ENCODE assay signal across 28 cellular contexts in the genomic region with DNA sequence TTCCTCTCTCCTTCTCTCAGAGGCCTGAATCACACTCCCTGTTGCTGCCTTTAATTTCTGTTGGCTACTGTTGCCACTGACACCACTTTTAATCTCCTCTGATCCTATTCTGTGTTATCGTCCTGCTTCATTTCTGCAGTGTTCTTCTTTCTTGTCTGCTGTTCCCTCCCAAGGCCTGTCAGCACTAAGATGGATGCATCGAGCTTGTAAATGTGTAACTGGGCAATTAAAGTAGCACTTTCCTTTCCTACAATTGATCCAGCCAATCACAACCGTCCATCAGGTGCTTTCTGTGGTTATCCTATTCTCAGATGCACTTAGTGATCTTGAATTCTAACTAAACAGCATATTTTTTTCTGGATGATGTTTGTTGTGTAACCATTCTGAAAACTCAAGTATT.
DNase-seq lines count a peak whose midpoint lies in the region; ATAC-seq, FAIRE-seq and TF ChIP-seq lines count a peak whose summit lies in the region.
"Had no signal": no experiment of that assay in that cellular context is flagged by ENCODE, and none has a peak within 500 bp of the region (broad histone marks: within the 10 kb centered on the region; RNA-seq: fewer than 3 reads in every experiment).

No MANE protein-coding gene starts in this region.

- no peaks in the 10 kb centered on the region for H3K79me1 ChIP-seq in mesendoderm (ENCODE audit: low read length)

- no peak overlapping the region for H2BK5ac ChIP-seq in mesendoderm (ENCODE audit: low read length)

- DNase-seq in G401 (ENCODE audit: low spot score) (peak; percentile 6), M059J (ENCODE audit: low read depth) (peak; percentile 7), bronchial epithelial cell (ENCODE audit: low read depth) (no peak), mucosa of descending colon (no peak), HT-29 (ENCODE audit: low spot score) (no peak), mesendoderm (no peak), DMS53 (lab: John Stamatoyannopoulos, UW) (no peak)
- DNase-seq in activated naive CD4-positive, alpha-beta T cell treated with anti-CD3 and anti-CD28 coated beads, Interleukin-2, amount 50 U/mL, for 72 hours (ENCODE audit: low spot score in 2 of 2) = no peak
- DNase-seq: activated CD4-positive, alpha-beta memory T cell treated with anti-CD3 and anti-CD28 coated beads, Interleukin-2, amount 10 ng/mL, durations not matched to agents 7 days and 5 days; activated CD4-positive, CD25-positive, alpha-beta regulatory T cell; activated effector memory CD4-positive, alpha-beta T cell treated with anti-CD3 and anti-CD28 coated beads, Interleukin-2, amount 50 U/mL, for 16 hours; GOT3; head of caudate nucleus; naive thymus-derived CD8-positive, alpha-beta T cell; NCI-H1048; NCI-H1930; NCI-H748 treated with DMSO at 0.1 percent for 48 hours; right cardiac atrium; stimulated activated CD4-positive, alpha-beta T cell treated with anti-CD3 and anti-CD28 coated beads, Interleukin-12 subunit alpha, Interleukin-12 subunit beta, amount 100 ng/mL, for 4 hours; stimulated activated CD4-positive, alpha-beta T cell treated with anti-CD3 and anti-CD28 coated beads, Interleukin-4, amount 100 ng/mL, for 4 hours; stimulated activated naive CD4-positive, alpha-beta T cell; T-helper 9 cell; testis had no signal

- no peaks in the 10 kb centered on the region for H3K27me3 ChIP-seq in bronchial epithelial cell (ENCODE audit: control insufficient read depth, insufficient read depth, low read length)
- no peaks in the 10 kb centered on the region for H3K27me3 ChIP-seq in mesendoderm (ENCODE audit: insufficient read depth, low read length, poor library complexity)
- H3K27me3 ChIP-seq: testis, vagina had no signal

- peak; percentile 18 for FAIRE-seq in bronchial epithelial cell (lab: Jason Lieb, UNC)

- H4K8ac ChIP-seq in mesendoderm (ENCODE audit: low read depth, low read length) = no peak overlapping the region

- H3K4me2 ChIP-seq in mesendoderm (ENCODE audit: low read length) = no peak overlapping the region

- WGBS in mesendoderm (ENCODE audit: extremely low coverage, insufficient coverage, low lambda C conversion rate) = no CpG with 5 or more reads among the region's 3 CpGs

- peak; percentile 51 for ATAC-seq in mucosa of descending colon
- no peak for ATAC-seq in activated naive CD4-positive, alpha-beta T cell treated with anti-CD3 and anti-CD28 coated beads, Interleukin-2, amount 50 U/mL, for 72 hours
- ATAC-seq: left lobe of liver; naive thymus-derived CD8-positive, alpha-beta T cell; right cardiac atrium; Right ventricle myocardium inferior had no signal

- H3K27ac ChIP-seq in mesendoderm (ENCODE audit: low read depth, low read length) = no peak overlapping the region
- H3K27ac ChIP-seq: C4-2B, testis, vagina had no signal

- H3K36me3 ChIP-seq in bronchial epithelial cell (ENCODE audit: control insufficient read depth, insufficient read depth, low read length) (no peaks in the 10 kb centered on the region), mucosa of descending colon (ENCODE audit: low read depth) (no peaks in the 10 kb centered on the region), mesendoderm (ENCODE audit: control insufficient read depth, insufficient read depth, low read length) (no peaks in the 10 kb centered on the region)
- H3K36me3 ChIP-seq: vagina had no signal

- H3K23ac ChIP-seq in mesendoderm (ENCODE audit: low read length) = no peak overlapping the region

- intact Hi-C loops in mucosa of descending colon (cut with DNase I, micrococcal nuclease) = no loop called here

- H3K9me3 ChIP-seq in mucosa of descending colon = no peaks in the 10 kb centered on the region
- H3K9me3 ChIP-seq: testis, vagina had no signal

- H2BK15ac ChIP-seq in mesendoderm (replicated peaks; ENCODE audit: low read depth) = no peak overlapping the region

- no peak overlapping the region for H2AK5ac ChIP-seq in mesendoderm (ENCODE audit: low read length)

- no peaks in the 10 kb centered on the region for H3K9me3 Mint-ChIP-seq in activated naive CD4-positive, alpha-beta T cell treated with anti-CD3 and anti-CD28 coated beads, Interleukin-2, amount 50 U/mL, for 72 hours
- H3K9me3 Mint-ChIP-seq: activated CD4-positive, alpha-beta memory T cell treated with anti-CD3 and anti-CD28 coated beads, Interleukin-2, amount 10 ng/mL, durations not matched to agents 7 days and 5 days; naive thymus-derived CD8-positive, alpha-beta T cell had no signal

- no peak for TF ChIP-seq CTCF in bronchial epithelial cell (IDR thresholded peaks at IDR 0.05; ENCODE audit: insufficient read depth, low read length, severe bottlenecking)
- no peak for TF ChIP-seq CTCF in mucosa of descending colon (IDR thresholded peaks at IDR 0.05)

- no peak overlapping the region for H2BK120ac ChIP-seq in mesendoderm (ENCODE audit: low read depth, low read length)

- no peak overlapping the region for H3K9ac ChIP-seq in mesendoderm (ENCODE audit: low read length)

- H3K4me3 ChIP-seq in bronchial epithelial cell (ENCODE audit: low read depth, low read length) (no peak overlapping the region), mucosa of descending colon (no peak overlapping the region), mesendoderm (ENCODE audit: low read length) (no peak overlapping the region)
- H3K4me3 ChIP-seq: testis, vagina had no signal

- H3K18ac ChIP-seq in mesendoderm (ENCODE audit: low read length) = no peak overlapping the region

- H4K5ac ChIP-seq in mesendoderm (ENCODE audit: low read length) = no peak overlapping the region

- no peak overlapping the region for H3K27ac Mint-ChIP-seq in activated naive CD4-positive, alpha-beta T cell treated with anti-CD3 and anti-CD28 coated beads, Interleukin-2, amount 50 U/mL, for 72 hours
- H3K27ac Mint-ChIP-seq: activated CD4-positive, alpha-beta memory T cell treated with anti-CD3 and anti-CD28 coated beads, Interleukin-2, amount 10 ng/mL, durations not matched to agents 7 days and 5 days; mesothelial cell of epicardium; naive thymus-derived CD8-positive, alpha-beta T cell had no signal

- H3K79me2 ChIP-seq in mesendoderm (ENCODE audit: control insufficient read depth, insufficient read depth, low read length) = no peaks in the 10 kb centered on the region

- H3K4ac ChIP-seq in mesendoderm (ENCODE audit: low read depth, low read length) = no peak overlapping the region

- H3K4me1 ChIP-seq in mucosa of descending colon (ENCODE audit: low read depth) = no peaks in the 10 kb centered on the region
- H3K4me1 ChIP-seq in mesendoderm (ENCODE audit: control insufficient read depth, low read depth, low read length) = no peaks in the 10 kb centered on the region
- H3K4me1 ChIP-seq: testis had no signal

- no peak overlapping the region for H3K56ac ChIP-seq in mesendoderm (ENCODE audit: low read length)

- H3K36me3 Mint-ChIP-seq in activated naive CD4-positive, alpha-beta T cell treated with anti-CD3 and anti-CD28 coated beads, Interleukin-2, amount 50 U/mL, for 72 hours = no peaks in the 10 kb centered on the region
- H3K36me3 Mint-ChIP-seq: mesothelial cell of epicardium; naive thymus-derived CD8-positive, alpha-beta T cell had no signal

- in situ Hi-C loops in G401 (cut with HindIII; ENCODE audit: low sequenced_read_pairs) = no loop called here

Comparison
In these comparisons a context has a peak if more than half of its experiments do, and no peak if none do; other contexts are left out.
1. DNase-seq: peak in G401 (single experiment) and M059J (single experiment); none in bronchial epithelial cell (single experiment), mucosa of descending colon (0 of 3), HT-29 (single experiment), mesendoderm (single experiment), DMS53 (single experiment) and activated naive CD4-positive, alpha-beta T cell treated with anti-CD3 and anti-CD28 coated beads, Interleukin-2, amount 50 U/mL, for 72 hours (0 of 2).